1 cellular context compared by ENCODE assay signal in genomic region chr2:85760872-85761271, GRCh38.
TF ChIP-seq lines count a peak whose summit lies in the region.

No MANE protein-coding gene starts in this region.

TF ChIP-seq in HepG2, 621 proteins besides CTCF, POLR2A, EP300 and RAD21 (continued from another document):
- no peak for TF ChIP-seq STAT6 (CRISPR knock-in tag; IDR thresholded peaks at IDR 0.05; ENCODE audit: borderline replicate concordance)
- no peak for TF ChIP-seq SRSF9 (IDR thresholded peaks at IDR 0.05; ENCODE audit: borderline replicate concordance, insufficient read depth, low read depth, low read length, poor library complexity, severe bottlenecking)
- no peak for TF ChIP-seq ZNF740 (CRISPR knock-in tag; IDR thresholded peaks at IDR 0.05)
- TF ChIP-seq ZNF564 (CRISPR knock-in tag; IDR thresholded peaks at IDR 0.05) = no peak
- TF ChIP-seq ZNF670 (CRISPR knock-in tag; IDR thresholded peaks at IDR 0.05; ENCODE audit: borderline replicate concordance) = no peak
- no peak for TF ChIP-seq ZFAT (CRISPR knock-in tag; conservative IDR thresholded peaks at IDR 0.05)
- TF ChIP-seq PAXIP1 (CRISPR knock-in tag; conservative IDR thresholded peaks at IDR 0.05) = no peak
- no peak for TF ChIP-seq ZNF232 (CRISPR knock-in tag; IDR thresholded peaks at IDR 0.05; ENCODE audit: borderline replicate concordance)
